17 cellular contexts compared by ENCODE assay signal in the genomic region with DNA sequence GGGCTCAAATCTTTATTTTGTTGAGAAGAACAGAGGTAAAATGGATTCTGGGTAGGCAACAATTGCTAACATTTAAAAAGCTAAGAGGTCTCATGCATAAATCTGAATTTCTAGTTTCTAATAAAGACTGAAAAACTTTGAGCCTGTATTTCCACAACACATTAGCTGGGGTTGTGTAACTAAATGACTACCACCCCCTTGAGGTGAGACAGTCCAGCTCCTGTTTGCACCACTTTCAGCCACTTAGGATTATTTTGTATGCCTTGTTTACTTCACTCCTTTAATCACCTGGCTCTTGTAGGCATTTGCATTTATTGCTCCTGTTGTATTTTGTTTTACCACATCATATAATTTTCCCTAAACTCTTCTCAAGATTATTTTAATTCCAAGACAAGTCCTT.
DNase-seq lines count a peak whose midpoint lies in the region; ATAC-seq and TF ChIP-seq lines count a peak whose summit lies in the region.
"Had no signal": no experiment of that assay in that cellular context is flagged by ENCODE, and none has a peak within 500 bp of the region (broad histone marks: within the 10 kb centered on the region; RNA-seq: fewer than 3 reads in every experiment).

No MANE protein-coding gene starts in this region.

- H3K27ac Mint-ChIP-seq in progenitor cell of endocrine pancreas, result no peak overlapping the region
- H3K27ac Mint-ChIP-seq in stimulated activated memory B cell treated with anti-CD40 and anti-IgM and Interleukin-4, amounts not matched to agents 10 μg/mL and 1 μg/mL and 100 μg/mL, for 72 hours, result no peak overlapping the region
- H3K27ac Mint-ChIP-seq: activated CD8-positive, alpha-beta T cell treated with anti-CD3 and anti-CD28 coated beads for 36 hours; natural killer cell treated with Interleukin-12 subunit alpha and Interleukin-12 subunit beta and Interleukin-15 and Interleukin-18, amount 100 ng/mL, for 72 hours had no signal

- H3K36me3 ChIP-seq in GM06990 (ENCODE audit: control insufficient read depth, insufficient read depth, low read length), result no peaks in the 10 kb centered on the region
- H3K36me3 ChIP-seq: thyroid gland had no signal

- DNase-seq in GM06990 (ENCODE audit: extremely low read depth, insufficient read length), result no peak
- peak; percentile 5 for DNase-seq in RWPE1 (ENCODE audit: low spot score)
- DNase-seq in progenitor cell of endocrine pancreas (ENCODE audit: low spot score, unreplicated experiment), result no peak
- DNase-seq: activated CD8-positive, alpha-beta T cell treated with anti-CD3 and anti-CD28 coated beads for 36 hours; activated effector memory CD4-positive, alpha-beta T cell treated with Interleukin-2 at 50 U/mL for 16 hours; body of pancreas; GOT3; KG1; NCI-H2081 treated with DMSO at 0.1 percent for 48 hours; stimulated activated CD4-positive, alpha-beta T cell treated with anti-CD3 and anti-CD28 coated beads, Interleukin-1b, Interleukin-23, amount 100 ng/mL, for 48 hours; thyroid gland had no signal

- H3K27ac ChIP-seq in RWPE1, result no peak overlapping the region
- H3K27ac ChIP-seq: body of pancreas, thyroid gland had no signal

- CTCF ChIA-PET in RWPE1 (lab: Yijun Ruan, JAX), result no interaction called here

- H3K27me3 Mint-ChIP-seq in progenitor cell of endocrine pancreas, result no peaks in the 10 kb centered on the region
- no peaks in the 10 kb centered on the region for H3K27me3 Mint-ChIP-seq in stimulated activated memory B cell treated with anti-CD40 and anti-IgM and Interleukin-4, amounts not matched to agents 10 μg/mL and 1 μg/mL and 100 μg/mL, for 72 hours
- H3K27me3 Mint-ChIP-seq: activated CD8-positive, alpha-beta T cell treated with anti-CD3 and anti-CD28 coated beads for 36 hours; natural killer cell treated with Interleukin-12 subunit alpha and Interleukin-12 subunit beta and Interleukin-15 and Interleukin-18, amount 100 ng/mL, for 72 hours had no signal

- no peaks in the 10 kb centered on the region for H3K4me1 Mint-ChIP-seq in progenitor cell of endocrine pancreas (ENCODE audit: low read depth)
- H3K4me1 Mint-ChIP-seq in stimulated activated memory B cell treated with anti-CD40 and anti-IgM and Interleukin-4, amounts not matched to agents 10 μg/mL and 1 μg/mL and 100 μg/mL, for 72 hours, result no peaks in the 10 kb centered on the region

- POLR2A ChIA-PET in RWPE1 (lab: Yijun Ruan, JAX; ENCODE audit: low non-redundant PET), result no interaction called here

- H3K9me3 Mint-ChIP-seq in progenitor cell of endocrine pancreas (ENCODE audit: low read depth), result peaks cover 12% of the 10 kb centered on the region
- no peaks in the 10 kb centered on the region for H3K9me3 Mint-ChIP-seq in stimulated activated memory B cell treated with anti-CD40 and anti-IgM and Interleukin-4, amounts not matched to agents 10 μg/mL and 1 μg/mL and 100 μg/mL, for 72 hours
- H3K9me3 Mint-ChIP-seq: activated CD8-positive, alpha-beta T cell treated with anti-CD3 and anti-CD28 coated beads for 36 hours had no signal

- TF ChIP-seq CTCF in GM06990 (IDR thresholded peaks at IDR 0.05; ENCODE audit: insufficient read depth, low read length, poor library complexity, severe bottlenecking) (peak; percentile 12), LNCAP (IDR thresholded peaks at IDR 0.05) (peak; percentile 34; the same call in 1 of the 2 replicates), RWPE1 (conservative IDR thresholded peaks at IDR 0.05; ENCODE audit: low read depth) (no peak), progenitor cell of endocrine pancreas (IDR thresholded peaks at IDR 0.05; ENCODE audit: unreplicated experiment) (peak; percentile 14)

- H3K4me3 Mint-ChIP-seq in progenitor cell of endocrine pancreas (ENCODE audit: low read depth), result no peak overlapping the region
- H3K4me3 Mint-ChIP-seq in stimulated activated memory B cell treated with anti-CD40 and anti-IgM and Interleukin-4, amounts not matched to agents 10 μg/mL and 1 μg/mL and 100 μg/mL, for 72 hours, result no peak overlapping the region
- H3K4me3 Mint-ChIP-seq: activated CD8-positive, alpha-beta T cell treated with anti-CD3 and anti-CD28 coated beads for 36 hours; natural killer cell treated with Interleukin-12 subunit alpha and Interleukin-12 subunit beta and Interleukin-15 and Interleukin-18, amount 100 ng/mL, for 72 hours had no signal

- ATAC-seq in GM21737 (IDR thresholded peaks at IDR 0.05; ENCODE audit: unreplicated experiment), result no peak
- no peak for ATAC-seq in activated CD4-positive, CD25-positive, alpha-beta regulatory T cell treated with anti-CD3 and anti-CD28 coated beads, Interleukin-2, amount 50 U/mL, for 24 hours
- ATAC-seq in stimulated activated memory B cell treated with anti-CD40 and anti-IgM and Interleukin-4, amounts not matched to agents 10 μg/mL and 1 μg/mL and 100 μg/mL, for 72 hours, result no peak
- ATAC-seq: activated CD8-positive, alpha-beta T cell treated with anti-CD3 and anti-CD28 coated beads for 36 hours; body of pancreas; natural killer cell treated with Interleukin-12 subunit alpha and Interleukin-12 subunit beta and Interleukin-15 and Interleukin-18, amount 100 ng/mL, for 72 hours had no signal

- no peak overlapping the region for H3K4me3 ChIP-seq in GM06990 (replicated peaks; ENCODE audit: low read depth, low read length)
- H3K4me3 ChIP-seq: body of pancreas, lung, thyroid gland had no signal

- peaks cover 1% of the 10 kb centered on the region for H3K36me3 Mint-ChIP-seq in progenitor cell of endocrine pancreas (ENCODE audit: insufficient read depth)
- H3K36me3 Mint-ChIP-seq in stimulated activated memory B cell treated with anti-CD40 and anti-IgM and Interleukin-4, amounts not matched to agents 10 μg/mL and 1 μg/mL and 100 μg/mL, for 72 hours, result no peaks in the 10 kb centered on the region

- H3K27me3 ChIP-seq in GM06990 (replicated peaks; ENCODE audit: control insufficient read depth, insufficient read depth, low read length), result no peaks in the 10 kb centered on the region
- H3K27me3 ChIP-seq: body of pancreas, thyroid gland had no signal
